ENCODE assay signal across 8 cellular contexts in genomic region chr14:93112891-93113677, GRCh38. TPM values are rescaled to one million over a fixed set of nuclear protein-coding genes. Genes with fewer than 3 reads are reported as not detected.
DNase-seq lines count a peak whose midpoint lies in the region; ATAC-seq lines count a peak whose summit lies in the region.

No MANE protein-coding gene starts in this region.

- in situ Hi-C loops in HAP-1 (cut with MboI; ENCODE audit: low sequenced_read_pairs) = no loop called here

- no peaks in the 10 kb centered on the region for H3K36me3 ChIP-seq in CD4-positive, CD25-positive, alpha-beta regulatory T cell (ENCODE audit: control insufficient read depth, insufficient read depth, low read length)
- H3K36me3 ChIP-seq in HAP-1 (replicated peaks) = no peaks in the 10 kb centered on the region

- H3K27ac Mint-ChIP-seq in CD4-positive, CD25-positive, alpha-beta regulatory T cell = peak overlapping the region; percentile 74 to 88 (median 82)
- peak overlapping the region; percentile 85 for H3K27ac Mint-ChIP-seq in activated CD4-positive, alpha-beta memory T cell treated with anti-CD3 and anti-CD28 coated beads, Interleukin-2, amount 10 ng/mL, durations not matched to agents 7 days and 5 days

- H3K4me1 ChIP-seq in CD4-positive, CD25-positive, alpha-beta regulatory T cell (ENCODE audit: control insufficient read depth, insufficient read depth, low read length, poor library complexity, severe bottlenecking) = peaks cover 37% of the 10 kb centered on the region
- peaks cover 19% of the 10 kb centered on the region for H3K4me1 ChIP-seq in HAP-1

- peaks cover 8% of the 10 kb centered on the region for H3K36me3 Mint-ChIP-seq in CD4-positive, CD25-positive, alpha-beta regulatory T cell
- no peaks in the 10 kb centered on the region for H3K36me3 Mint-ChIP-seq in activated CD4-positive, alpha-beta memory T cell treated with anti-CD3 and anti-CD28 coated beads, Interleukin-2, amount 10 ng/mL, durations not matched to agents 7 days and 5 days (ENCODE audit: low read depth)

- H3K9me3 ChIP-seq in CD4-positive, CD25-positive, alpha-beta regulatory T cell (ENCODE audit: control insufficient read depth in 2 of 2, low read length in 2 of 2) = no peaks in the 10 kb centered on the region
- H3K9me3 ChIP-seq in HAP-1 = no peaks in the 10 kb centered on the region

- CTCF ChIA-PET in activated CD4-positive, alpha-beta memory T cell treated with anti-CD3 and anti-CD28 coated beads, Interleukin-2, amount 10 ng/mL, durations not matched to agents 7 days and 5 days (lab: Charles Lee) = interaction anchor here (0.7 to 4.0 kb wide), 44 partner anchors 9 to 1067 kb away, joined by 3 to 99 read pairs (median 6); partner anchors contain the start of genes GOLGA5, GON7, LYSET and MOAP1

- H3K9me3 Mint-ChIP-seq in CD4-positive, CD25-positive, alpha-beta regulatory T cell = no peaks in the 10 kb centered on the region
- no peaks in the 10 kb centered on the region for H3K9me3 Mint-ChIP-seq in activated CD4-positive, alpha-beta memory T cell treated with anti-CD3 and anti-CD28 coated beads, Interleukin-2, amount 10 ng/mL, durations not matched to agents 7 days and 5 days

- peak overlapping the region; percentile 88 for H3K4me3 ChIP-seq in CD4-positive, CD25-positive, alpha-beta regulatory T cell (ENCODE audit: low read depth, low read length)
- peak overlapping the region; percentile 65 for H3K4me3 ChIP-seq in HAP-1

- H3K27me3 Mint-ChIP-seq in CD4-positive, CD25-positive, alpha-beta regulatory T cell = peaks cover 10% of the 10 kb centered on the region
- H3K27me3 Mint-ChIP-seq in activated CD4-positive, alpha-beta memory T cell treated with anti-CD3 and anti-CD28 coated beads, Interleukin-2, amount 10 ng/mL, durations not matched to agents 7 days and 5 days = no peaks in the 10 kb centered on the region

- peak overlapping the region; percentile 63 for H3K27ac ChIP-seq in CD4-positive, CD25-positive, alpha-beta regulatory T cell (ENCODE audit: insufficient read depth, low read length, poor library complexity, severe bottlenecking)

- H3K4me1 Mint-ChIP-seq in CD4-positive, CD25-positive, alpha-beta regulatory T cell = peaks cover 8 to 42% (median 18%) of the 10 kb centered on the region in 4 donors
- H3K4me1 Mint-ChIP-seq in activated CD4-positive, alpha-beta memory T cell treated with anti-CD3 and anti-CD28 coated beads, Interleukin-2, amount 10 ng/mL, durations not matched to agents 7 days and 5 days = peaks cover 35% of the 10 kb centered on the region

- POLR2A ChIA-PET in activated CD4-positive, alpha-beta memory T cell treated with anti-CD3 and anti-CD28 coated beads, Interleukin-2, amount 10 ng/mL, durations not matched to agents 7 days and 5 days (lab: Charles Lee) = interaction anchor here (0.8 to 4.7 kb wide), 7 partner anchors 9 to 94 kb away, joined by 3 to 61 read pairs (median 11); partner anchors contain the start of genes GON7, LYSET, MOAP1 and UBR7

- H3K27me3 ChIP-seq in CD4-positive, CD25-positive, alpha-beta regulatory T cell (ENCODE audit: control insufficient read depth, insufficient read depth, low read length) = no peaks in the 10 kb centered on the region
- no peaks in the 10 kb centered on the region for H3K27me3 ChIP-seq in HAP-1 (ENCODE audit: low read depth)

- peak; percentile 67 to 85 (median 67) for DNase-seq in CD4-positive, CD25-positive, alpha-beta regulatory T cell
- peak; percentile 83 to 88 for DNase-seq in HAP-1 (ENCODE audit: low spot score in 2 of 2)
- DNase-seq in NCI-H69 (lab: John Stamatoyannopoulos, UW) = peak; percentile 84
- peak; percentile 81 for DNase-seq in activated CD4-positive, alpha-beta memory T cell treated with anti-CD3 and anti-CD28 coated beads, Interleukin-2, amount 10 ng/mL, durations not matched to agents 7 days and 5 days
- DNase-seq in effector CD4-positive, alpha-beta T cell = peak; percentile 79
- DNase-seq in lung microvascular endothelial cell (ENCODE audit: low read depth in 2 of 2) = peak; percentile 83
- peak; percentile 51 to 74 (median 67) for DNase-seq in stimulated activated CD4-positive, alpha-beta T cell treated with anti-CD3 and anti-CD28 coated beads, TNF-alpha, amount 100 ng/mL, for 48 hours (ENCODE audit: low read depth in 3 of 3)

- peak overlapping the region; percentile 83 to 94 (median 89) for H3K4me3 Mint-ChIP-seq in CD4-positive, CD25-positive, alpha-beta regulatory T cell
- peak overlapping the region; percentile 86 for H3K4me3 Mint-ChIP-seq in activated CD4-positive, alpha-beta memory T cell treated with anti-CD3 and anti-CD28 coated beads, Interleukin-2, amount 10 ng/mL, durations not matched to agents 7 days and 5 days

- peak in 1 of 2 donors; percentile 15 for ATAC-seq in CD4-positive, CD25-positive, alpha-beta regulatory T cell (ENCODE audit: low read depth in 2 of 2)
- no peak for ATAC-seq in HG03045 (IDR thresholded peaks at IDR 0.05; ENCODE audit: unreplicated experiment)

RNA-seq across cellular contexts. Expression of gene ITPK1, which starts 2.6 kb away (rescaled TPM):
- total RNA-seq in CD4-positive, CD25-positive, alpha-beta regulatory T cell = 54.1 TPM
- polyA plus RNA-seq in CD4-positive, CD25-positive, alpha-beta regulatory T cell = 10 to 100 TPM; 19.5 to 24.5 (median 21.3) TPM
- 10 to 100 TPM; 59.3 to 62.3 TPM for total RNA-seq in activated CD4-positive, alpha-beta memory T cell treated with anti-CD3 and anti-CD28 coated beads, Interleukin-2, amount 10 ng/mL, durations not matched to agents 7 days and 5 days
- total RNA-seq in lung microvascular endothelial cell = 8.7 and 15.7 TPM in 2 replicates
